In genomic region chr17:78214016-78214705, GRCh38 we compare ENCODE assay signal across 1 cellular context.
TF ChIP-seq lines count a peak whose summit lies in the region.

TSS of gene BIRC5 (plus strand) at chr17:78214253. CDS start at chr17:78214317, 64 bp downstream.

TF ChIP-seq in GM23338, 12 proteins besides CTCF, POLR2A, EP300 and RAD21 (continued from another document):
- TF ChIP-seq REST (IDR thresholded peaks at IDR 0.05; ENCODE audit: unreplicated experiment) (no peak), ZNF462 (CRISPR knock-in tag; IDR thresholded peaks at IDR 0.05) (no peak), ZNF331 (CRISPR knock-in tag; IDR thresholded peaks at IDR 0.05; ENCODE audit: low read depth) (no peak), STAT1 (IDR thresholded peaks at IDR 0.05; ENCODE audit: unreplicated experiment) (no peak), ZNF114 (CRISPR knock-in tag; IDR thresholded peaks at IDR 0.05) (0 out of 2 replicates have a peak, but pooled peaks have one; percentile 28), ETS1 (IDR thresholded peaks at IDR 0.05) (peak; percentile 93), POLR2AphosphoS5 (IDR thresholded peaks at IDR 0.05; ENCODE audit: low read depth) (peak; percentile 77)
